In genomic region chr14:80211143-80212024, GRCh38 we compare ENCODE assay signal across 1 cellular context.
TF ChIP-seq lines count a peak whose summit lies in the region.

Gene DIO2 (minus strand): TSS chr14:80211504. CDS start chr14:80211472, 32 bp downstream.

TF ChIP-seq in HepG2, 621 proteins besides CTCF, POLR2A, EP300 and RAD21 (continued from another document):
- TF ChIP-seq, protein P1, sequence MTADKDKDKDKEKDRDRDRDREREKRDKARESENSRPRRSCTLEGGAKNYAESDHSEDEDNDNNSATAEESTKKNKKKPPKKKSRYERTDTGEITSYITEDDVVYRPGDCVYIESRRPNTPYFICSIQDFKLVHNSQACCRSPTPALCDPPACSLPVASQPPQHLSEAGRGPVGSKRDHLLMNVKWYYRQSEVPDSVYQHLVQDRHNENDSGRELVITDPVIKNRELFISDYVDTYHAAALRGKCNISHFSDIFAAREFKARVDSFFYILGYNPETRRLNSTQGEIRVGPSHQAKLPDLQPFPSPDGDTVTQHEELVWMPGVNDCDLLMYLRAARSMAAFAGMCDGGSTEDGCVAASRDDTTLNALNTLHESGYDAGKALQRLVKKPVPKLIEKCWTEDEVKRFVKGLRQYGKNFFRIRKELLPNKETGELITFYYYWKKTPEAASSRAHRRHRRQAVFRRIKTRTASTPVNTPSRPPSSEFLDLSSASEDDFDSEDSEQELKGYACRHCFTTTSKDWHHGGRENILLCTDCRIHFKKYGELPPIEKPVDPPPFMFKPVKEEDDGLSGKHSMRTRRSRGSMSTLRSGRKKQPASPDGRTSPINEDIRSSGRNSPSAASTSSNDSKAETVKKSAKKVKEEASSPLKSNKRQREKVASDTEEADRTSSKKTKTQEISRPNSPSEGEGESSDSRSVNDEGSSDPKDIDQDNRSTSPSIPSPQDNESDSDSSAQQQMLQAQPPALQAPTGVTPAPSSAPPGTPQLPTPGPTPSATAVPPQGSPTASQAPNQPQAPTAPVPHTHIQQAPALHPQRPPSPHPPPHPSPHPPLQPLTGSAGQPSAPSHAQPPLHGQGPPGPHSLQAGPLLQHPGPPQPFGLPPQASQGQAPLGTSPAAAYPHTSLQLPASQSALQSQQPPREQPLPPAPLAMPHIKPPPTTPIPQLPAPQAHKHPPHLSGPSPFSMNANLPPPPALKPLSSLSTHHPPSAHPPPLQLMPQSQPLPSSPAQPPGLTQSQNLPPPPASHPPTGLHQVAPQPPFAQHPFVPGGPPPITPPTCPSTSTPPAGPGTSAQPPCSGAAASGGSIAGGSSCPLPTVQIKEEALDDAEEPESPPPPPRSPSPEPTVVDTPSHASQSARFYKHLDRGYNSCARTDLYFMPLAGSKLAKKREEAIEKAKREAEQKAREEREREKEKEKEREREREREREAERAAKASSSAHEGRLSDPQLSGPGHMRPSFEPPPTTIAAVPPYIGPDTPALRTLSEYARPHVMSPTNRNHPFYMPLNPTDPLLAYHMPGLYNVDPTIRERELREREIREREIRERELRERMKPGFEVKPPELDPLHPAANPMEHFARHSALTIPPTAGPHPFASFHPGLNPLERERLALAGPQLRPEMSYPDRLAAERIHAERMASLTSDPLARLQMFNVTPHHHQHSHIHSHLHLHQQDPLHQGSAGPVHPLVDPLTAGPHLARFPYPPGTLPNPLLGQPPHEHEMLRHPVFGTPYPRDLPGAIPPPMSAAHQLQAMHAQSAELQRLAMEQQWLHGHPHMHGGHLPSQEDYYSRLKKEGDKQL (CRISPR knock-in tag; IDR thresholded peaks at IDR 0.05; ENCODE audit: low read depth), result no peak
- TF ChIP-seq, protein P2, sequence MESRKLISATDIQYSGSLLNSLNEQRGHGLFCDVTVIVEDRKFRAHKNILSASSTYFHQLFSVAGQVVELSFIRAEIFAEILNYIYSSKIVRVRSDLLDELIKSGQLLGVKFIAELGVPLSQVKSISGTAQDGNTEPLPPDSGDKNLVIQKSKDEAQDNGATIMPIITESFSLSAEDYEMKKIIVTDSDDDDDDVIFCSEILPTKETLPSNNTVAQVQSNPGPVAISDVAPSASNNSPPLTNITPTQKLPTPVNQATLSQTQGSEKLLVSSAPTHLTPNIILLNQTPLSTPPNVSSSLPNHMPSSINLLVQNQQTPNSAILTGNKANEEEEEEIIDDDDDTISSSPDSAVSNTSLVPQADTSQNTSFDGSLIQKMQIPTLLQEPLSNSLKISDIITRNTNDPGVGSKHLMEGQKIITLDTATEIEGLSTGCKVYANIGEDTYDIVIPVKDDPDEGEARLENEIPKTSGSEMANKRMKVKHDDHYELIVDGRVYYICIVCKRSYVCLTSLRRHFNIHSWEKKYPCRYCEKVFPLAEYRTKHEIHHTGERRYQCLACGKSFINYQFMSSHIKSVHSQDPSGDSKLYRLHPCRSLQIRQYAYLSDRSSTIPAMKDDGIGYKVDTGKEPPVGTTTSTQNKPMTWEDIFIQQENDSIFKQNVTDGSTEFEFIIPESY (CRISPR knock-in tag; IDR thresholded peaks at IDR 0.05), result peak; percentile 12; the same call in 1 of the 2 replicates
- TF ChIP-seq HNRNPK (IDR thresholded peaks at IDR 0.05; ENCODE audit: low read depth, low read length, poor library complexity, severe bottlenecking), result peak; percentile 93
